1 cellular context compared by ENCODE assay signal in the genomic region with DNA sequence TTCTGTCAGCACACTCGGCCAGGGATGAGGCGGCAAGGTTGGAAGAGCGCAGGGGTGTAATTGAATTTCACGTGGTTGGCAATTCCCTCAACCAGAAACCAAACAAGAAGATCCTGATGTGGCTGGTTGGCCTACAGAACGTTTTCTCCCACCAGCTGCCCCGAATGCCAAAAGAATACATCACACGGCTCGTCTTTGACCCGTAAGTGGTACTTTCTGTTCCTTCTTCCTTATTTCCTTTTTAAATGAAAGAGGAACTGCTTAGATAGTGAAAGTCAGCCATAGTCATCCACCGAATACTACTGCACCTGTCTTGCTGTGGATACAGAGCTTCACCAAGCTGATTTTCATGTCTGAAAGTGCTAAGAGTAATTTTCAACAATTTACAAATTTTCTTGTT.
TF ChIP-seq lines count a peak whose summit lies in the region.

No MANE protein-coding gene starts in this region.

TF ChIP-seq in GM12878, 131 proteins besides CTCF, POLR2A, EP300 and RAD21 (continued from another document and continues in another):
- TF ChIP-seq, protein P1, sequence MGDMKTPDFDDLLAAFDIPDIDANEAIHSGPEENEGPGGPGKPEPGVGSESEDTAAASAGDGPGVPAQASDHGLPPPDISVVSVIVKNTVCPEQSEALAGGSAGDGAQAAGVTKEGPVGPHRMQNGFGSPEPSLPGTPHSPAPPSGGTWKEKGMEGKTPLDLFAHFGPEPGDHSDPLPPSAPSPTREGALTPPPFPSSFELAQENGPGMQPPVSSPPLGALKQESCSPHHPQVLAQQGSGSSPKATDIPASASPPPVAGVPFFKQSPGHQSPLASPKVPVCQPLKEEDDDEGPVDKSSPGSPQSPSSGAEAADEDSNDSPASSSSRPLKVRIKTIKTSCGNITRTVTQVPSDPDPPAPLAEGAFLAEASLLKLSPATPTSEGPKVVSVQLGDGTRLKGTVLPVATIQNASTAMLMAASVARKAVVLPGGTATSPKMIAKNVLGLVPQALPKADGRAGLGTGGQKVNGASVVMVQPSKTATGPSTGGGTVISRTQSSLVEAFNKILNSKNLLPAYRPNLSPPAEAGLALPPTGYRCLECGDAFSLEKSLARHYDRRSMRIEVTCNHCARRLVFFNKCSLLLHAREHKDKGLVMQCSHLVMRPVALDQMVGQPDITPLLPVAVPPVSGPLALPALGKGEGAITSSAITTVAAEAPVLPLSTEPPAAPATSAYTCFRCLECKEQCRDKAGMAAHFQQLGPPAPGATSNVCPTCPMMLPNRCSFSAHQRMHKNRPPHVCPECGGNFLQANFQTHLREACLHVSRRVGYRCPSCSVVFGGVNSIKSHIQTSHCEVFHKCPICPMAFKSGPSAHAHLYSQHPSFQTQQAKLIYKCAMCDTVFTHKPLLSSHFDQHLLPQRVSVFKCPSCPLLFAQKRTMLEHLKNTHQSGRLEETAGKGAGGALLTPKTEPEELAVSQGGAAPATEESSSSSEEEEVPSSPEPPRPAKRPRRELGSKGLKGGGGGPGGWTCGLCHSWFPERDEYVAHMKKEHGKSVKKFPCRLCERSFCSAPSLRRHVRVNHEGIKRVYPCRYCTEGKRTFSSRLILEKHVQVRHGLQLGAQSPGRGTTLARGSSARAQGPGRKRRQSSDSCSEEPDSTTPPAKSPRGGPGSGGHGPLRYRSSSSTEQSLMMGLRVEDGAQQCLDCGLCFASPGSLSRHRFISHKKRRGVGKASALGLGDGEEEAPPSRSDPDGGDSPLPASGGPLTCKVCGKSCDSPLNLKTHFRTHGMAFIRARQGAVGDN (IDR thresholded peaks at IDR 0.05): peak; percentile 44; the same call in 1 of the 2 replicates
- TF ChIP-seq DPF2 (IDR thresholded peaks at IDR 0.05): peak; percentile 93
- TF ChIP-seq CBX5 (IDR thresholded peaks at IDR 0.05; ENCODE audit: low read depth): peak; percentile 36; the same call in 1 of the 2 replicates
- no peak for TF ChIP-seq RBBP5 (conservative IDR thresholded peaks at IDR 0.05)
- TF ChIP-seq CHD1 (IDR thresholded peaks at IDR 0.05; ENCODE audit: low read depth, low read length): no peak
- no peak for TF ChIP-seq PML (IDR thresholded peaks at IDR 0.05; ENCODE audit: low read length)
- no peak for TF ChIP-seq ZNF274 (IDR thresholded peaks at IDR 0.05; ENCODE audit: insufficient read depth, insufficient read length)
- no peak for TF ChIP-seq BMI1 (IDR thresholded peaks at IDR 0.05; ENCODE audit: borderline replicate concordance)
- TF ChIP-seq CBFB (IDR thresholded peaks at IDR 0.05; ENCODE audit: low read depth): no peak
- TF ChIP-seq POLR2AphosphoS2 (IDR thresholded peaks at IDR 0.05; ENCODE audit: low read depth, low read length): no peak
- TF ChIP-seq RAD51 (IDR thresholded peaks at IDR 0.05): no peak
- TF ChIP-seq TCF12 (IDR thresholded peaks at IDR 0.05; ENCODE audit: low read depth, low read length): peak; percentile 76; the same call in 1 of the 2 replicates
- peak; percentile 74 for TF ChIP-seq PAX5 (IDR thresholded peaks at IDR 0.05; ENCODE audit: borderline replicate concordance, low read depth, low read length)
- no peak for TF ChIP-seq TBL1XR1 (IDR thresholded peaks at IDR 0.05; ENCODE audit: low read depth, low read length)
- TF ChIP-seq, protein P2, sequence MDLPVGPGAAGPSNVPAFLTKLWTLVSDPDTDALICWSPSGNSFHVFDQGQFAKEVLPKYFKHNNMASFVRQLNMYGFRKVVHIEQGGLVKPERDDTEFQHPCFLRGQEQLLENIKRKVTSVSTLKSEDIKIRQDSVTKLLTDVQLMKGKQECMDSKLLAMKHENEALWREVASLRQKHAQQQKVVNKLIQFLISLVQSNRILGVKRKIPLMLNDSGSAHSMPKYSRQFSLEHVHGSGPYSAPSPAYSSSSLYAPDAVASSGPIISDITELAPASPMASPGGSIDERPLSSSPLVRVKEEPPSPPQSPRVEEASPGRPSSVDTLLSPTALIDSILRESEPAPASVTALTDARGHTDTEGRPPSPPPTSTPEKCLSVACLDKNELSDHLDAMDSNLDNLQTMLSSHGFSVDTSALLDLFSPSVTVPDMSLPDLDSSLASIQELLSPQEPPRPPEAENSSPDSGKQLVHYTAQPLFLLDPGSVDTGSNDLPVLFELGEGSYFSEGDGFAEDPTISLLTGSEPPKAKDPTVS (IDR thresholded peaks at IDR 0.05; ENCODE audit: low read depth, low read length): no peak
- no peak for TF ChIP-seq ESRRA (IDR thresholded peaks at IDR 0.05; ENCODE audit: low read length)
- no peak for TF ChIP-seq MYC (IDR thresholded peaks at IDR 0.05; ENCODE audit: insufficient read depth, insufficient read length, insufficient replicate concordance, low read length, severe bottlenecking)
- peak; percentile 72 for TF ChIP-seq EED (IDR thresholded peaks at IDR 0.05; ENCODE audit: low read depth)
- TF ChIP-seq CHD2 (IDR thresholded peaks at IDR 0.05; ENCODE audit: borderline replicate concordance, low read depth, low read length): no peak
- 0 out of 2 replicates have a peak, but pooled peaks have one; percentile 42 for TF ChIP-seq MEF2A (IDR thresholded peaks at IDR 0.05; ENCODE audit: insufficient read depth, low read depth, low read length)
- TF ChIP-seq IKZF1 (conservative IDR thresholded peaks at IDR 0.05): peak; percentile 94
- TF ChIP-seq NR2F1 (conservative IDR thresholded peaks at IDR 0.05): peak; percentile 70
- TF ChIP-seq, protein P3, sequence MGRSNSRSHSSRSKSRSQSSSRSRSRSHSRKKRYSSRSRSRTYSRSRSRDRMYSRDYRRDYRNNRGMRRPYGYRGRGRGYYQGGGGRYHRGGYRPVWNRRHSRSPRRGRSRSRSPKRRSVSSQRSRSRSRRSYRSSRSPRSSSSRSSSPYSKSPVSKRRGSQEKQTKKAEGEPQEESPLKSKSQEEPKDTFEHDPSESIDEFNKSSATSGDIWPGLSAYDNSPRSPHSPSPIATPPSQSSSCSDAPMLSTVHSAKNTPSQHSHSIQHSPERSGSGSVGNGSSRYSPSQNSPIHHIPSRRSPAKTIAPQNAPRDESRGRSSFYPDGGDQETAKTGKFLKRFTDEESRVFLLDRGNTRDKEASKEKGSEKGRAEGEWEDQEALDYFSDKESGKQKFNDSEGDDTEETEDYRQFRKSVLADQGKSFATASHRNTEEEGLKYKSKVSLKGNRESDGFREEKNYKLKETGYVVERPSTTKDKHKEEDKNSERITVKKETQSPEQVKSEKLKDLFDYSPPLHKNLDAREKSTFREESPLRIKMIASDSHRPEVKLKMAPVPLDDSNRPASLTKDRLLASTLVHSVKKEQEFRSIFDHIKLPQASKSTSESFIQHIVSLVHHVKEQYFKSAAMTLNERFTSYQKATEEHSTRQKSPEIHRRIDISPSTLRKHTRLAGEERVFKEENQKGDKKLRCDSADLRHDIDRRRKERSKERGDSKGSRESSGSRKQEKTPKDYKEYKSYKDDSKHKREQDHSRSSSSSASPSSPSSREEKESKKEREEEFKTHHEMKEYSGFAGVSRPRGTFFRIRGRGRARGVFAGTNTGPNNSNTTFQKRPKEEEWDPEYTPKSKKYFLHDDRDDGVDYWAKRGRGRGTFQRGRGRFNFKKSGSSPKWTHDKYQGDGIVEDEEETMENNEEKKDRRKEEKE (IDR thresholded peaks at IDR 0.05): no peak
- no peak for TF ChIP-seq ZBED1 (IDR thresholded peaks at IDR 0.05; ENCODE audit: borderline replicate concordance)
- TF ChIP-seq, protein P4, sequence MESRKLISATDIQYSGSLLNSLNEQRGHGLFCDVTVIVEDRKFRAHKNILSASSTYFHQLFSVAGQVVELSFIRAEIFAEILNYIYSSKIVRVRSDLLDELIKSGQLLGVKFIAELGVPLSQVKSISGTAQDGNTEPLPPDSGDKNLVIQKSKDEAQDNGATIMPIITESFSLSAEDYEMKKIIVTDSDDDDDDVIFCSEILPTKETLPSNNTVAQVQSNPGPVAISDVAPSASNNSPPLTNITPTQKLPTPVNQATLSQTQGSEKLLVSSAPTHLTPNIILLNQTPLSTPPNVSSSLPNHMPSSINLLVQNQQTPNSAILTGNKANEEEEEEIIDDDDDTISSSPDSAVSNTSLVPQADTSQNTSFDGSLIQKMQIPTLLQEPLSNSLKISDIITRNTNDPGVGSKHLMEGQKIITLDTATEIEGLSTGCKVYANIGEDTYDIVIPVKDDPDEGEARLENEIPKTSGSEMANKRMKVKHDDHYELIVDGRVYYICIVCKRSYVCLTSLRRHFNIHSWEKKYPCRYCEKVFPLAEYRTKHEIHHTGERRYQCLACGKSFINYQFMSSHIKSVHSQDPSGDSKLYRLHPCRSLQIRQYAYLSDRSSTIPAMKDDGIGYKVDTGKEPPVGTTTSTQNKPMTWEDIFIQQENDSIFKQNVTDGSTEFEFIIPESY (IDR thresholded peaks at IDR 0.05): no peak
- TF ChIP-seq SMARCA5 (IDR thresholded peaks at IDR 0.05): no peak; the same call in 1 of the 2 replicates
- TF ChIP-seq TCF3 (IDR thresholded peaks at IDR 0.05; ENCODE audit: borderline replicate concordance, insufficient read depth, low read depth, low read length): peak; percentile 67; the same call in 1 of the 2 replicates
- TF ChIP-seq ZSCAN29 (IDR thresholded peaks at IDR 0.05): no peak
- TF ChIP-seq RFX5 (IDR thresholded peaks at IDR 0.05; ENCODE audit: low read depth, low read length): no peak
- TF ChIP-seq TARDBP (IDR thresholded peaks at IDR 0.05; ENCODE audit: borderline replicate concordance): no peak
- no peak for TF ChIP-seq BRCA1 (IDR thresholded peaks at IDR 0.05; ENCODE audit: low read depth, low read length)
- TF ChIP-seq, protein P5, sequence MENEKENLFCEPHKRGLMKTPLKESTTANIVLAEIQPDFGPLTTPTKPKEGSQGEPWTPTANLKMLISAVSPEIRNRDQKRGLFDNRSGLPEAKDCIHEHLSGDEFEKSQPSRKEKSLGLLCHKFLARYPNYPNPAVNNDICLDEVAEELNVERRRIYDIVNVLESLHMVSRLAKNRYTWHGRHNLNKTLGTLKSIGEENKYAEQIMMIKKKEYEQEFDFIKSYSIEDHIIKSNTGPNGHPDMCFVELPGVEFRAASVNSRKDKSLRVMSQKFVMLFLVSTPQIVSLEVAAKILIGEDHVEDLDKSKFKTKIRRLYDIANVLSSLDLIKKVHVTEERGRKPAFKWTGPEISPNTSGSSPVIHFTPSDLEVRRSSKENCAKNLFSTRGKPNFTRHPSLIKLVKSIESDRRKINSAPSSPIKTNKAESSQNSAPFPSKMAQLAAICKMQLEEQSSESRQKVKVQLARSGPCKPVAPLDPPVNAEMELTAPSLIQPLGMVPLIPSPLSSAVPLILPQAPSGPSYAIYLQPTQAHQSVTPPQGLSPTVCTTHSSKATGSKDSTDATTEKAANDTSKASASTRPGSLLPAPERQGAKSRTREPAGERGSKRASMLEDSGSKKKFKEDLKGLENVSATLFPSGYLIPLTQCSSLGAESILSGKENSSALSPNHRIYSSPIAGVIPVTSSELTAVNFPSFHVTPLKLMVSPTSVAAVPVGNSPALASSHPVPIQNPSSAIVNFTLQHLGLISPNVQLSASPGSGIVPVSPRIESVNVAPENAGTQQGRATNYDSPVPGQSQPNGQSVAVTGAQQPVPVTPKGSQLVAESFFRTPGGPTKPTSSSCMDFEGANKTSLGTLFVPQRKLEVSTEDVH (IDR thresholded peaks at IDR 0.05; ENCODE audit: low read depth, partially characterized antibody): no peak
- TF ChIP-seq RCOR1 (conservative IDR thresholded peaks at IDR 0.05; ENCODE audit: low read depth, low read length): no peak
- TF ChIP-seq MTA2 (IDR thresholded peaks at IDR 0.05; ENCODE audit: low read depth): peak; percentile 80; the same call in 1 of the 2 replicates
- peak; percentile 22; the same call in 1 of the 2 replicates for TF ChIP-seq JUNB (IDR thresholded peaks at IDR 0.05)
- TF ChIP-seq, protein P6, sequence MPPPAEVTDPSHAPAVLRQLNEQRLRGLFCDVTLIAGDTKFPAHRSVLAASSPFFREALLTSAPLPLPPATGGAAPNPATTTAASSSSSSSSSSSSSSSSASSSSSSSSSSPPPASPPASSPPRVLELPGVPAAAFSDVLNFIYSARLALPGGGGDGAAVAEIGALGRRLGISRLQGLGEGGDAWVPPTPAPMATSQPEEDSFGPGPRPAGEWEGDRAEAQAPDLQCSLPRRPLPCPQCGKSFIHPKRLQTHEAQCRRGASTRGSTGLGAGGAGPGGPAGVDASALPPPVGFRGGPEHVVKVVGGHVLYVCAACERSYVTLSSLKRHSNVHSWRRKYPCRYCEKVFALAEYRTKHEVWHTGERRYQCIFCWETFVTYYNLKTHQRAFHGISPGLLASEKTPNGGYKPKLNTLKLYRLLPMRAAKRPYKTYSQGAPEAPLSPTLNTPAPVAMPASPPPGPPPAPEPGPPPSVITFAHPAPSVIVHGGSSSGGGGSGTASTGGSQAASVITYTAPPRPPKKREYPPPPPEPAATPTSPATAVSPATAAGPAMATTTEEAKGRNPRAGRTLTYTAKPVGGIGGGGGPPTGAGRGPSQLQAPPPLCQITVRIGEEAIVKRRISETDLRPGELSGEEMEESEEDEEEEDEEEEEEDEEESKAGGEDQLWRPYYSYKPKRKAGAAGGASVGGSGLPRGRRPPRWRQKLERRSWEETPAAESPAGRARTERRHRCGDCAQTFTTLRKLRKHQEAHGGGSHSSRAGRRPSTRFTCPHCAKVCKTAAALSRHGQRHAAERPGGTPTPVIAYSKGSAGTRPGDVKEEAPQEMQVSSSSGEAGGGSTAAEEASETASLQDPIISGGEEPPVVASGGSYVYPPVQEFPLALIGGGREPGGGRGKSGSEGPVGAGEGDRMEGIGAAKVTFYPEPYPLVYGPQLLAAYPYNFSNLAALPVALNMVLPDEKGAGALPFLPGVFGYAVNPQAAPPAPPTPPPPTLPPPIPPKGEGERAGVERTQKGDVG (CRISPR knock-in tag; IDR thresholded peaks at IDR 0.05): no peak
- peak; percentile 48; the same call in 1 of the 2 replicates for TF ChIP-seq GATAD2B (conservative IDR thresholded peaks at IDR 0.05; ENCODE audit: low read depth)
- no peak for TF ChIP-seq SMAD5 (IDR thresholded peaks at IDR 0.05; ENCODE audit: low read depth)
- TF ChIP-seq STAT1 (conservative IDR thresholded peaks at IDR 0.05): no peak
- TF ChIP-seq MYB (IDR thresholded peaks at IDR 0.05; ENCODE audit: borderline replicate concordance, low read depth, low read length): no peak
- TF ChIP-seq WRNIP1 (IDR thresholded peaks at IDR 0.05; ENCODE audit: borderline replicate concordance, low read depth, low read length): no peak
- TF ChIP-seq, protein P7, sequence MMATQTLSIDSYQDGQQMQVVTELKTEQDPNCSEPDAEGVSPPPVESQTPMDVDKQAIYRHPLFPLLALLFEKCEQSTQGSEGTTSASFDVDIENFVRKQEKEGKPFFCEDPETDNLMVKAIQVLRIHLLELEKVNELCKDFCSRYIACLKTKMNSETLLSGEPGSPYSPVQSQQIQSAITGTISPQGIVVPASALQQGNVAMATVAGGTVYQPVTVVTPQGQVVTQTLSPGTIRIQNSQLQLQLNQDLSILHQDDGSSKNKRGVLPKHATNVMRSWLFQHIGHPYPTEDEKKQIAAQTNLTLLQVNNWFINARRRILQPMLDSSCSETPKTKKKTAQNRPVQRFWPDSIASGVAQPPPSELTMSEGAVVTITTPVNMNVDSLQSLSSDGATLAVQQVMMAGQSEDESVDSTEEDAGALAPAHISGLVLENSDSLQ (IDR thresholded peaks at IDR 0.05): no peak; the same call in 1 of the 2 replicates
- no peak for TF ChIP-seq ZNF207 (IDR thresholded peaks at IDR 0.05; ENCODE audit: borderline replicate concordance)
- no peak for TF ChIP-seq ZNF217 (IDR thresholded peaks at IDR 0.05)
- TF ChIP-seq RB1 (IDR thresholded peaks at IDR 0.05; ENCODE audit: borderline replicate concordance): no peak
- TF ChIP-seq BCL11A (IDR thresholded peaks at IDR 0.05; ENCODE audit: low read depth, low read length): peak; percentile 54; the same call in 1 of the 2 replicates
